ENCODE assay signal across 10 cellular contexts in the genomic region with DNA sequence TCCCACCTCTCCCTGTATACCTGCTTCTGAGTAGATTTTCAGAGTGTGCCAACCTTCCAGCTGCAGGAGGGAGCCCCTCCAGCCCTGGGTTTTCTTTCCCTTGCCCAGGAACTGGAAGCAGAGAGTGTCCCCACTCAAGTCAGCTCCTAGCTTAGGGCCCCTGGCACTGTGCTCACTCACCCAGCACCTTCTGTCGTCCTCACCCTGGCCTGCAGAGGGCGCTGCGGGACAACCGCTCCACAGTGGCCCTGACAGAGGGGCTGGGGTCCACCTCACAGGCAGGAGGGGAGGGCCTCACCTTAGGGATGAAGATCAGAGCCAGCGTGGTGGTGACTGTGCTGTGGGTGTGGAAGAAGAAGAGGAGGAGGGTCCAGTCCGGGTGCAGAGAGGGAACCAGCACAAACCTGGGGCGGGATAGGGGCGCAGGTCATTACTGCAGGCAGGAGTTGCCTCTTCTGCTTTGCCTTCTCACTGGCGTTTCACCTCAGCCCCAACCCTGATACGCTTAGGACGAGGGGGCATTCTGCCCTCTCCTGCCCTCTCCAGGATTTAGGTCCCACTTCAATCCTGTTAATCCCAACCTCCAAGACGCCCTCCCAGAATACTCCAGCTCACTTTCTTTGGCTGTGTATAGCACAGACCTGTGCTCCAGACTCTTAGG. TPM values are rescaled to one million over a fixed set of nuclear protein-coding genes. Genes with fewer than 3 reads are reported as not detected.
DNase-seq lines count a peak whose midpoint lies in the region; ATAC-seq, FAIRE-seq and TF ChIP-seq lines count a peak whose summit lies in the region.
"Had no signal": no experiment of that assay in that cellular context is flagged by ENCODE, and none has a peak within 500 bp of the region (broad histone marks: within the 10 kb centered on the region; RNA-seq: fewer than 3 reads in every experiment).

No MANE protein-coding gene starts in this region.

- H3K36me3 ChIP-seq in spleen (no peaks in the 10 kb centered on the region), esophagus muscularis mucosa (no peaks in the 10 kb centered on the region)

- TF ChIP-seq POLR2A in spleen (IDR thresholded peaks at IDR 0.05), result no peak
- no peak for TF ChIP-seq POLR2A in esophagus muscularis mucosa (IDR thresholded peaks at IDR 0.05; ENCODE audit: low read depth)

- H3K27ac ChIP-seq in spleen (no peak overlapping the region), esophagus muscularis mucosa (replicated peaks in 1 of 4) (no peak overlapping the region)

- FAIRE-seq in D721Med (lab: Jason Lieb, UNC), result no peak
- FAIRE-seq in HTR-8/SVneo (lab: Jason Lieb, UNC), result no peak

- H3K27me3 ChIP-seq in spleen (replicated peaks in 1 of 7), result peaks cover 0 to 27% (median 0%) of the 10 kb centered on the region in 7 donors
- H3K27me3 ChIP-seq in esophagus muscularis mucosa, result peaks cover 0 to 68% (median 12%) of the 10 kb centered on the region in 4 donors

- H3K9me3 ChIP-seq in spleen (no peaks in the 10 kb centered on the region), esophagus muscularis mucosa (no peaks in the 10 kb centered on the region)

- intact Hi-C loops in spleen (cut with DNase I; ENCODE audit: low total_unique reads), result no loop called here
- intact Hi-C loops in esophagus muscularis mucosa (cut with DNase I), result no loop called here

- peak; percentile 74 for DNase-seq in D721Med (ENCODE audit: insufficient read length, low spot score)
- DNase-seq in HTR-8/SVneo (ENCODE audit: insufficient read length, low spot score), result peak; percentile 64
- no peak for DNase-seq in epithelial cell of proximal tubule (ENCODE audit: low read depth)
- no peak for DNase-seq in spleen
- no peak for DNase-seq in esophagus muscularis mucosa (ENCODE audit: extremely low spot score)

- TF ChIP-seq CTCF in D721Med (IDR thresholded peaks at IDR 0.05; ENCODE audit: insufficient read depth, missing control alignments) (peak; percentile 84), WI38 (IDR thresholded peaks at IDR 0.05; ENCODE audit: low read depth, low read length) (peak; percentile 60), epithelial cell of proximal tubule (conservative IDR thresholded peaks at IDR 0.05; ENCODE audit: low read depth, low read length) (peak; percentile 80), spleen (IDR thresholded peaks at IDR 0.05 in 8 of 11, conservative IDR thresholded peaks at IDR 0.05 in 3 of 11) (peak in 8 of 11 experiments; percentile 4 to 58 (median 36)), esophagus muscularis mucosa (IDR thresholded peaks at IDR 0.05) (peak in 1 of 3 experiments; percentile 31)

- TF ChIP-seq EP300 in esophagus muscularis mucosa (IDR thresholded peaks at IDR 0.05), result no peak

- no peaks in the 10 kb centered on the region for H3K4me1 ChIP-seq in spleen
- no peaks in the 10 kb centered on the region for H3K4me1 ChIP-seq in esophagus muscularis mucosa

- ATAC-seq in HG02840 (IDR thresholded peaks at IDR 0.05; ENCODE audit: low FRiP score, unreplicated experiment) (no peak), HG02763 (IDR thresholded peaks at IDR 0.05; ENCODE audit: unreplicated experiment) (no peak)

- WGBS in spleen, 5 donors, result 49 to 57% (median 55%) methylated on average over 11 to 12 of the region's 12 CpGs
- 55% methylated on average over 11 of the region's 12 CpGs for WGBS in esophagus muscularis mucosa

- H3K4me3 ChIP-seq in WI38 (ENCODE audit: low read depth, low read length) (no peak overlapping the region), epithelial cell of proximal tubule (ENCODE audit: low read depth, low read length) (no peak overlapping the region), spleen (no peak overlapping the region), esophagus muscularis mucosa (no peak overlapping the region)

RNA-seq across cellular contexts. Expression of a gene that starts 10.0 kb away (rescaled TPM):
- total RNA-seq in epithelial cell of proximal tubule (not detected in 2 replicates), spleen (under 1 TPM in 4 of 7 donors, not detected in 3; 0.03 to 0.17 (median 0.06) TPM), esophagus muscularis mucosa (under 1 TPM in 2 of 4 donors, not detected in 2; under 0.01 to 0.29 TPM)
- polyA plus RNA-seq in spleen, result under 1 TPM in 1 of 3 donors, not detected in 2; 0.03 TPM
- total RNA-seq: RPMI7951 had no signal
- polyA plus RNA-seq: immature natural killer cell had no signal

RNA-seq across cellular contexts. Expression of a gene that starts 17.9 kb away (rescaled TPM):
- total RNA-seq in epithelial cell of proximal tubule, result 7.1 and 9.3 TPM in 2 replicates
- total RNA-seq in spleen, result 10 to 100 TPM in 5 of 7 donors, 1 to 10 TPM in 2; 8.7 to 20.2 (median 12.0) TPM
- polyA plus RNA-seq in spleen, result 1 to 10 TPM; 1.2 to 4.4 (median 1.2) TPM
- 10 to 100 TPM; 11.2 to 18.9 (median 13.5) TPM for total RNA-seq in esophagus muscularis mucosa

RNA-seq across cellular contexts. Expression of a gene that starts 36.8 kb away (rescaled TPM):
- total RNA-seq in epithelial cell of proximal tubule (45.4 and 53.9 TPM in 2 replicates), spleen (10 to 100 TPM; 17.4 to 25.5 (median 19.3) TPM), esophagus muscularis mucosa (10 to 100 TPM; 27.6 to 35.3 (median 29.2) TPM)
- 10 to 100 TPM; 17.8 to 25.6 (median 24.1) TPM for polyA plus RNA-seq in spleen

Comparison
In these comparisons a context has a peak if more than half of its experiments do, and no peak if none do; other contexts are left out.
1. DNase-seq: peak in D721Med (single experiment) and HTR-8/SVneo (single experiment); none in epithelial cell of proximal tubule (single experiment), spleen (single experiment) and esophagus muscularis mucosa (single experiment).